In the genomic region with DNA sequence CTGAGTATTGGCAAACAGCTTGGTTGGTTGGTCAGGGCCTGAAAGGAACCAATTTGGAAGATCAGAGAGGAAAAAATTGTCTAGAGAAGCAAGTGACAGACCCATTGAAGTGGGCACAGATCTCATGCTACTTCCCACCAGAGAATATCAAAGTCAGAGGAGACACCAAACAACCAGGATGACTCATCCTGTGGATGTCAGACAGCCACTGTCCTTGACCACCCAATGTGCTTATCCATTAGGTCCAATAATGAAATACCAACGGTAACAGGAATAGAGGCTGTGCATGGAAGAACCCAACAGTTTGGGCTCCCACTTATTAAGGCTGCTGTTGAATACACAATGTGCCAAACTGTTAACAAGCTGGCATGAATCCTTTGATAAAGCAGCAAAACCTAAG, we compare ENCODE assay signal across 30 cellular contexts.
"Had no signal": no experiment of that assay in that cellular context is flagged by ENCODE, and none has a peak within 500 bp of the region (broad histone marks: within the 10 kb centered on the region; RNA-seq: fewer than 3 reads in every experiment).

No MANE protein-coding gene starts in this region.

- H3K27me3 ChIP-seq: body of pancreas, esophagus muscularis mucosa, foreskin keratinocyte, gastrocnemius medialis, heart left ventricle had no signal

- H3K9me3 ChIP-seq: body of pancreas, esophagus muscularis mucosa, gastrocnemius medialis, heart left ventricle had no signal

- FAIRE-seq: colon, TTC549 had no signal

- H3K27ac ChIP-seq: body of pancreas, esophagus muscularis mucosa, foreskin keratinocyte, gastrocnemius medialis, heart left ventricle, VCaP had no signal

- H3K4me3 ChIP-seq: body of pancreas, esophagus muscularis mucosa, gastrocnemius medialis, heart left ventricle had no signal

- H3K4me1 ChIP-seq: body of pancreas, esophagus muscularis mucosa, foreskin keratinocyte, gastrocnemius medialis, heart left ventricle had no signal

- DNase-seq: activated CD4-positive, alpha-beta memory T cell treated with anti-CD3 and anti-CD28 coated beads, Interleukin-2, amount 10 ng/mL, durations not matched to agents 7 days and 5 days; activated CD4-positive, alpha-beta T cell treated with anti-CD3 and anti-CD28 coated beads for 1 hour; activated CD4-positive, alpha-beta T cell treated with anti-CD3 and anti-CD28 coated beads for 4 hours; activated CD4-positive, alpha-beta T cell treated with anti-CD3 and anti-CD28 coated beads, Interleukin-2, amount 10 ng/mL, durations not matched to agents 7 days and 5 days; activated CD4-positive, alpha-beta T cell treated with anti-CD3 and anti-CD28 coated beads, Interleukin-2, amount 50 U/mL, for 4 hours; activated CD8-positive, alpha-beta memory T cell treated with anti-CD3 and anti-CD28 coated beads, Interleukin-2, amount 50 U/mL, for 48 hours; activated gamma-delta T cell treated with Interleukin-2 at 50 U/mL for 16 hours; activated naive CD4-positive, alpha-beta T cell treated with anti-CD3 and anti-CD28 coated beads, Interleukin-2, amount 50 U/mL, for 16 hours; activated naive CD4-positive, alpha-beta T cell treated with Interleukin-2 at 50 U/mL for 16 hours; activated T-cell treated with anti-CD3 and anti-CD28 coated beads for 4 hours; activated T-cell treated with anti-CD3 and anti-CD28 coated beads, Interleukin-2, amount 50 U/mL, for 24 hours; activated T-cell treated with anti-CD3 and anti-CD28 coated beads, Interleukin-2, amount 50 U/mL, for 72 hours; amniotic stem cell; aorta; body of pancreas; caudate nucleus; cortex of kidney; dermis blood vessel endothelial cell; effector CD4-positive, alpha-beta T cell; effector memory CD8-positive, alpha-beta T cell; erythroblast; foreskin keratinocyte; gastrocnemius medialis; glutamatergic neuron; heart left ventricle; T-helper 2 cell had no signal

- H3K36me3 ChIP-seq: esophagus muscularis mucosa, gastrocnemius medialis, heart left ventricle had no signal
